ENCODE assay signal across 8 cellular contexts in genomic region chr20:49768204-49769124, GRCh38. TPM values are rescaled to one million over a fixed set of nuclear protein-coding genes. Genes with fewer than 3 reads are reported as not detected.
DNase-seq lines count a peak whose midpoint lies in the region; ATAC-seq and TF ChIP-seq lines count a peak whose summit lies in the region.

No MANE protein-coding gene starts in this region.

- no peaks in the 10 kb centered on the region for H4K20me1 ChIP-seq in mammary epithelial cell (ENCODE audit: insufficient read depth, low read length)

- no peaks in the 10 kb centered on the region for H3K79me2 ChIP-seq in mammary epithelial cell (ENCODE audit: insufficient read depth, low read length)

- H3K27me3 ChIP-seq in mammary epithelial cell (ENCODE audit: insufficient read depth, low read length) = no peaks in the 10 kb centered on the region
- H3K27me3 ChIP-seq in left lung = no peaks in the 10 kb centered on the region
- H3K27me3 ChIP-seq in transverse colon = no peaks in the 10 kb centered on the region

- H3K9ac ChIP-seq in mammary epithelial cell (ENCODE audit: insufficient read depth, low read length) = peak overlapping the region; percentile 35

- intact Hi-C loops in mammary epithelial cell (cut with micrococcal nuclease) (no loop called here), left lung (cut with DNase I) (no loop called here), transverse colon (cut with DNase I; ENCODE audit: low total_unique reads) (no loop called here)

- peak overlapping the region; percentile 27 for H2AFZ ChIP-seq in mammary epithelial cell (ENCODE audit: low read depth, low read length)

- ATAC-seq in left lung = peak; percentile 58
- no peak for ATAC-seq in HG02610 (IDR thresholded peaks at IDR 0.05; ENCODE audit: unreplicated experiment)
- ATAC-seq in GM18505 (IDR thresholded peaks at IDR 0.05; ENCODE audit: unreplicated experiment) = no peak

- H3K4me2 ChIP-seq in mammary epithelial cell (ENCODE audit: insufficient read depth, low read depth, low read length) = peak overlapping the region; percentile 73

- H3K4me3 ChIP-seq in mammary epithelial cell (replicated peaks in 1 of 3; ENCODE audit: insufficient read depth in 1 of 3, low read depth in 2 of 3, low read length in 3 of 3) = no peak overlapping the region
- H3K4me3 ChIP-seq in left lung = peak overlapping the region in 1 of 2 donors; percentile 2
- no peak overlapping the region for H3K4me3 ChIP-seq in transverse colon

- in situ Hi-C loops in mammary epithelial cell (cut with MboI; ENCODE audit: low sequenced_read_pairs in 2 of 2) (no loop called here), transverse colon (cut with MboI; ENCODE audit: low pct_ligation_motif_present in 1 of 4, low pct_unique_long_range_greater_than_20kb in 1 of 4, low sequenced_read_pairs in 3 of 4) (no loop called here)

- H3K27ac ChIP-seq in mammary epithelial cell (ENCODE audit: insufficient read depth, low read depth, low read length) (peak overlapping the region; percentile 44), left lung (peak overlapping the region; percentile 71 to 89), transverse colon (peak overlapping the region; percentile 53 to 80 (median 65))

- TF ChIP-seq POLR2A in transverse colon (IDR thresholded peaks at IDR 0.05) (no peak), GM18505 (IDR thresholded peaks at IDR 0.05; ENCODE audit: borderline replicate concordance, extremely low read depth, insufficient read depth, insufficient read length) (no peak)

- TF ChIP-seq CTCF in mammary epithelial cell (conservative IDR thresholded peaks at IDR 0.05 in 1 of 2, IDR thresholded peaks at IDR 0.05 in 1 of 2; ENCODE audit: extremely low read depth in 1 of 2, insufficient read depth in 1 of 2, low read depth in 1 of 2, low read length in 2 of 2) = no peak
- TF ChIP-seq CTCF in left lung (IDR thresholded peaks at IDR 0.05) = no peak
- TF ChIP-seq CTCF in transverse colon (IDR thresholded peaks at IDR 0.05) = no peak

- whole genome bisulfite sequencing in mammary epithelial cell (ENCODE audit: low coverage, missing lambda C conversion rate) = 1% methylated on average over 8 of the region's 8 CpGs
- WGBS in transverse colon (ENCODE audit: low coverage in 1 of 2), 2 donors = 19 to 25% methylated on average over 2 to 8 of the region's 8 CpGs

- no TSS peak for BruUV-seq in mammary epithelial cell (replicated peaks; lab: Mats Ljungman, UMichigan)

- DNase-seq in NCI-H146 (lab: John Stamatoyannopoulos, UW) = peak; percentile 60
- no peak for DNase-seq in NCI-H146 treated with DMSO at 0.1 percent for 48 hours (lab: John Stamatoyannopoulos, UW; ENCODE audit: unreplicated experiment)
- DNase-seq in NOMO-1 treated with DMSO at 0.1 percent for 48 hours (lab: John Stamatoyannopoulos, UW; ENCODE audit: unreplicated experiment) = peak; percentile 96
- DNase-seq in mammary epithelial cell = peak; percentile 97
- peak in 1 of 2 donors; percentile 72 for DNase-seq in left lung
- peak; percentile 56 for DNase-seq in transverse colon

- TF ChIP-seq EP300 in transverse colon (IDR thresholded peaks at IDR 0.05; ENCODE audit: low read depth) = peak; percentile 23

- H3K9me3 ChIP-seq in mammary epithelial cell (replicated peaks; ENCODE audit: insufficient read depth, low read length) = no peaks in the 10 kb centered on the region
- H3K9me3 ChIP-seq in left lung = no peaks in the 10 kb centered on the region
- H3K9me3 ChIP-seq in transverse colon = no peaks in the 10 kb centered on the region

- dilution Hi-C loops in mammary epithelial cell (cut with HindIII; ENCODE audit: low sequenced_read_pairs) = loop anchor here (5.0 kb wide), 5 partner anchors 41 to 161 kb away; partner anchors contain the start of gene SLC9A8

- H3K36me3 ChIP-seq in mammary epithelial cell (ENCODE audit: insufficient read depth, low read length) (no peaks in the 10 kb centered on the region), left lung (no peaks in the 10 kb centered on the region), transverse colon (no peaks in the 10 kb centered on the region)

- CTCF ChIA-PET in mammary epithelial cell (lab: Charles Lee; ENCODE audit: low non-redundant PET) = no interaction called here

- H3K4me1 ChIP-seq in mammary epithelial cell (ENCODE audit: insufficient read depth, low read length) (peaks cover 36% of the 10 kb centered on the region), left lung (peaks cover 39 to 98% of the 10 kb centered on the region in 2 donors), transverse colon (peaks cover 11 to 46% (median 20%) of the 10 kb centered on the region in 4 donors)

RNA-seq across cellular contexts. Expression of gene SLC9A8, which starts 44.2 kb away (rescaled TPM):
- total RNA-seq in mammary epithelial cell (1 to 10 TPM; 6.8 to 7.7 TPM), left lung (10 to 100 TPM in 1 of 2 donors, 1 to 10 TPM in 1; 8.4 to 16.7 TPM), transverse colon (10 to 100 TPM in 3 of 4 donors, 1 to 10 TPM in 1; 9.0 to 31.0 (median 16.6) TPM)
- 1.6 TPM for polyA plus RNA-seq in mammary epithelial cell
- 2.8 TPM for polyA minus RNA-seq in mammary epithelial cell

RNA-seq across cellular contexts. Expression of gene B4GALT5, which starts 54.8 kb away (rescaled TPM):
- total RNA-seq in mammary epithelial cell = 10 to 100 TPM; 22.7 to 22.8 TPM
- polyA plus RNA-seq in mammary epithelial cell = 24.0 TPM
- 17.7 TPM for polyA minus RNA-seq in mammary epithelial cell
- 10 to 100 TPM; 38.4 to 51.0 TPM for total RNA-seq in left lung
- total RNA-seq in transverse colon = 10 to 100 TPM; 22.3 to 43.2 (median 29.4) TPM
